ENCODE assay signal across 34 cellular contexts in genomic region chr11:9438611-9439010, GRCh38.
"Had no signal": no experiment of that assay in that cellular context is flagged by ENCODE, and none has a peak within 500 bp of the region (broad histone marks: within the 10 kb centered on the region; RNA-seq: fewer than 3 reads in every experiment).

No MANE protein-coding gene starts in this region.

- H3K4me1 Mint-ChIP-seq: activated B cell treated with CpG ODN at 0.5 μM for 24 hours; activated CD4-positive, alpha-beta T cell treated with anti-CD3 and anti-CD28 coated beads for 36 hours; activated CD8-positive, alpha-beta memory T cell treated with anti-CD3 and anti-CD28 coated beads, Interleukin-2, amount 10 ng/mL, durations not matched to agents 7 days and 5 days; activated naive CD4-positive, alpha-beta T cell treated with anti-CD3 and anti-CD28 coated beads, Interleukin-2, amount 50 U/mL, for 24 hours; activated naive CD8-positive, alpha-beta T cell treated with anti-CD3 and anti-CD28 coated beads for 36 hours; activated naive CD8-positive, alpha-beta T cell treated with anti-CD3 and anti-CD28 coated beads, Interleukin-2, amount 50 U/mL, for 24 hours; endodermal cell had no signal

- H3K27ac ChIP-seq: adrenal gland, body of pancreas, coronary artery, gastrocnemius medialis had no signal

- H3K27me3 ChIP-seq: adrenal gland, body of pancreas, dorsolateral prefrontal cortex, gastrocnemius medialis had no signal

- H3K4me3 Mint-ChIP-seq: activated B cell treated with CpG ODN at 0.5 μM for 24 hours; activated CD4-positive, alpha-beta memory T cell treated with anti-CD3 and anti-CD28 coated beads for 36 hours; activated CD4-positive, alpha-beta T cell treated with anti-CD3 and anti-CD28 coated beads for 36 hours; activated CD4-positive, alpha-beta T cell treated with anti-CD3 and anti-CD28 coated beads, Interleukin-2, amount 10 ng/mL, durations not matched to agents 24 days and 14 days; activated CD8-positive, alpha-beta memory T cell treated with anti-CD3 and anti-CD28 coated beads, Interleukin-2, amount 10 ng/mL, durations not matched to agents 7 days and 5 days; activated CD8-positive, alpha-beta T cell treated with anti-CD3 and anti-CD28 coated beads, Interleukin-2, amount 10 ng/mL, durations not matched to agents 7 days and 5 days; activated naive CD4-positive, alpha-beta T cell treated with anti-CD3 and anti-CD28 coated beads for 36 hours; activated naive CD4-positive, alpha-beta T cell treated with anti-CD3 and anti-CD28 coated beads, Interleukin-2, amount 50 U/mL, for 24 hours; activated naive CD8-positive, alpha-beta T cell treated with anti-CD3 and anti-CD28 coated beads for 36 hours; activated naive CD8-positive, alpha-beta T cell treated with anti-CD3 and anti-CD28 coated beads, Interleukin-2, amount 50 U/mL, for 24 hours; activated T-helper 1 cell treated with anti-CD3 and anti-CD28 coated beads, Interleukin-12 subunit alpha, Interleukin-12 subunit beta, Interleukin-2, Interleukin-4 antibody, amounts not matched to agents 30 ng/mL and 10 ng/mL and 1 ng/mL, durations not matched to agents 14 hours and 24 hours and 36 hours; dendritic cell treated with granulocyte-macrophage colony-stimulating factor and Interleukin-4, amounts not matched to agents 40 ng/mL and 50 ng/mL, for 4 days; endodermal cell; T-helper 17 cell; T-helper 2 cell treated with Interferon-gamma antibody and Interleukin-4, amounts not matched to agents 5 μg/mL and 100 μg/mL, for 36 hours had no signal

- DNase-seq: activated B cell treated with CpG ODN at 0.5 μM for 24 hours; activated CD4-positive, alpha-beta memory T cell treated with anti-CD3 and anti-CD28 coated beads for 36 hours; activated CD4-positive, alpha-beta T cell treated with anti-CD3 and anti-CD28 coated beads for 36 hours; activated CD4-positive, alpha-beta T cell treated with anti-CD3 and anti-CD28 coated beads, Interleukin-2, amount 10 ng/mL, durations not matched to agents 24 days and 14 days; activated CD8-positive, alpha-beta memory T cell treated with anti-CD3 and anti-CD28 coated beads, Interleukin-2, amount 10 ng/mL, durations not matched to agents 7 days and 5 days; activated CD8-positive, alpha-beta memory T cell treated with anti-CD3 and anti-CD28 coated beads, Interleukin-2, amount 50 U/mL, for 4 hours; activated CD8-positive, alpha-beta T cell treated with anti-CD3 and anti-CD28 coated beads, Interleukin-2, amount 10 ng/mL, durations not matched to agents 7 days and 5 days; activated effector memory CD4-positive, alpha-beta T cell treated with anti-CD3 and anti-CD28 coated beads, Interleukin-2, amount 50 U/mL, for 16 hours; activated naive CD4-positive, alpha-beta T cell treated with anti-CD3 and anti-CD28 coated beads for 36 hours; activated naive CD8-positive, alpha-beta T cell treated with anti-CD3 and anti-CD28 coated beads for 36 hours; activated naive CD8-positive, alpha-beta T cell treated with anti-CD3 and anti-CD28 coated beads, Interleukin-2, amount 50 U/mL, for 24 hours; activated T-cell treated with anti-CD3 and anti-CD28 coated beads, Interleukin-2, amount 50 U/mL, for 1 hour; activated T-cell treated with anti-CD3 and anti-CD28 coated beads, Interleukin-2, amount 50 U/mL, for 48 hours; adrenal gland; amygdala; aorta; body of pancreas; caudate nucleus; dorsolateral prefrontal cortex; effector memory CD4-positive, alpha-beta T cell; endodermal cell; foreskin fibroblast; gastrocnemius medialis; T-helper 1 cell; T-helper 17 cell; T1000 had no signal

- H3K9me3 Mint-ChIP-seq: activated B cell treated with CpG ODN at 0.5 μM for 24 hours; activated CD4-positive, alpha-beta memory T cell treated with anti-CD3 and anti-CD28 coated beads for 36 hours; activated CD4-positive, alpha-beta T cell treated with anti-CD3 and anti-CD28 coated beads, Interleukin-2, amount 10 ng/mL, durations not matched to agents 24 days and 14 days; activated naive CD4-positive, alpha-beta T cell treated with anti-CD3 and anti-CD28 coated beads for 36 hours; activated naive CD4-positive, alpha-beta T cell treated with anti-CD3 and anti-CD28 coated beads, Interleukin-2, amount 50 U/mL, for 24 hours; activated naive CD8-positive, alpha-beta T cell treated with anti-CD3 and anti-CD28 coated beads for 36 hours; activated naive CD8-positive, alpha-beta T cell treated with anti-CD3 and anti-CD28 coated beads, Interleukin-2, amount 50 U/mL, for 24 hours; activated T-helper 1 cell treated with anti-CD3 and anti-CD28 coated beads, Interleukin-12 subunit alpha, Interleukin-12 subunit beta, Interleukin-2, Interleukin-4 antibody, amounts not matched to agents 30 ng/mL and 10 ng/mL and 1 ng/mL, durations not matched to agents 14 hours and 24 hours and 36 hours; activated T-helper 2 cell treated with anti-CD3 and anti-CD28 coated beads, Interferon-gamma antibody, Interleukin-2, Interleukin-4, amounts not matched to agents 10 μg/mL and 5 μg/mL and 100 μg/mL, durations not matched to agents 14 hours and 24 hours and 36 hours; dendritic cell treated with granulocyte-macrophage colony-stimulating factor and Interleukin-4, amounts not matched to agents 40 ng/mL and 50 ng/mL, for 4 days; endodermal cell; T-helper 2 cell treated with Interferon-gamma antibody and Interleukin-4, amounts not matched to agents 5 μg/mL and 100 μg/mL, for 36 hours had no signal

- H3K4me1 ChIP-seq: adrenal gland, body of pancreas, gastrocnemius medialis had no signal

- H3K4me3 ChIP-seq: adrenal gland, body of pancreas, coronary artery, dorsolateral prefrontal cortex, gastrocnemius medialis had no signal

- H3K27me3 Mint-ChIP-seq: activated B cell treated with CpG ODN at 0.5 μM for 24 hours; activated CD4-positive, alpha-beta memory T cell treated with anti-CD3 and anti-CD28 coated beads for 36 hours; activated CD4-positive, alpha-beta T cell treated with anti-CD3 and anti-CD28 coated beads for 36 hours; activated CD4-positive, alpha-beta T cell treated with anti-CD3 and anti-CD28 coated beads, Interleukin-2, amount 10 ng/mL, durations not matched to agents 24 days and 14 days; activated CD8-positive, alpha-beta memory T cell treated with anti-CD3 and anti-CD28 coated beads, Interleukin-2, amount 10 ng/mL, durations not matched to agents 7 days and 5 days; activated naive CD4-positive, alpha-beta T cell treated with anti-CD3 and anti-CD28 coated beads, Interleukin-2, amount 50 U/mL, for 24 hours; activated naive CD8-positive, alpha-beta T cell treated with anti-CD3 and anti-CD28 coated beads for 36 hours; activated naive CD8-positive, alpha-beta T cell treated with anti-CD3 and anti-CD28 coated beads, Interleukin-2, amount 50 U/mL, for 24 hours; dendritic cell treated with granulocyte-macrophage colony-stimulating factor and Interleukin-4, amounts not matched to agents 40 ng/mL and 50 ng/mL, for 4 days; T-helper 17 cell had no signal

- H3K27ac Mint-ChIP-seq: activated B cell treated with CpG ODN at 0.5 μM for 24 hours; activated CD4-positive, alpha-beta memory T cell treated with anti-CD3 and anti-CD28 coated beads for 36 hours; activated CD4-positive, alpha-beta T cell treated with anti-CD3 and anti-CD28 coated beads for 36 hours; activated CD4-positive, alpha-beta T cell treated with anti-CD3 and anti-CD28 coated beads, Interleukin-2, amount 10 ng/mL, durations not matched to agents 24 days and 14 days; activated CD8-positive, alpha-beta memory T cell treated with anti-CD3 and anti-CD28 coated beads, Interleukin-2, amount 10 ng/mL, durations not matched to agents 7 days and 5 days; activated CD8-positive, alpha-beta T cell treated with anti-CD3 and anti-CD28 coated beads, Interleukin-2, amount 10 ng/mL, durations not matched to agents 7 days and 5 days; activated naive CD4-positive, alpha-beta T cell treated with anti-CD3 and anti-CD28 coated beads for 36 hours; activated naive CD4-positive, alpha-beta T cell treated with anti-CD3 and anti-CD28 coated beads, Interleukin-2, amount 50 U/mL, for 24 hours; activated naive CD8-positive, alpha-beta T cell treated with anti-CD3 and anti-CD28 coated beads for 36 hours; activated naive CD8-positive, alpha-beta T cell treated with anti-CD3 and anti-CD28 coated beads, Interleukin-2, amount 50 U/mL, for 24 hours; activated T-helper 1 cell treated with anti-CD3 and anti-CD28 coated beads, Interleukin-12 subunit alpha, Interleukin-12 subunit beta, Interleukin-2, Interleukin-4 antibody, amounts not matched to agents 30 ng/mL and 10 ng/mL and 1 ng/mL, durations not matched to agents 14 hours and 24 hours and 36 hours; activated T-helper 2 cell treated with anti-CD3 and anti-CD28 coated beads, Interferon-gamma antibody, Interleukin-2, Interleukin-4, amounts not matched to agents 10 μg/mL and 5 μg/mL and 100 μg/mL, durations not matched to agents 14 hours and 24 hours and 36 hours; dendritic cell treated with granulocyte-macrophage colony-stimulating factor and Interleukin-4, amounts not matched to agents 40 ng/mL and 50 ng/mL, for 4 days; endodermal cell; T-helper 17 cell; T-helper 2 cell treated with Interferon-gamma antibody and Interleukin-4, amounts not matched to agents 5 μg/mL and 100 μg/mL, for 36 hours had no signal

- ATAC-seq: activated CD4-positive, alpha-beta T cell treated with anti-CD3 and anti-CD28 coated beads for 36 hours; activated CD4-positive, CD25-positive, alpha-beta regulatory T cell treated with anti-CD3 and anti-CD28 coated beads, Interleukin-2, amount 50 U/mL, for 24 hours; activated CD8-positive, alpha-beta memory T cell treated with anti-CD3 and anti-CD28 coated beads, Interleukin-2, amount 10 ng/mL, durations not matched to agents 7 days and 5 days; activated CD8-positive, alpha-beta T cell treated with anti-CD3 and anti-CD28 coated beads, Interleukin-2, amount 10 ng/mL, durations not matched to agents 7 days and 5 days; activated naive CD8-positive, alpha-beta T cell treated with anti-CD3 and anti-CD28 coated beads, Interleukin-2, amount 50 U/mL, for 24 hours; body of pancreas; esophagus mucosa; gastrocnemius medialis; T-helper 17 cell had no signal
